In genomic region chr12:52877242-52877641, GRCh38 we compare ENCODE assay signal across 15 cellular contexts. TPM values are rescaled to one million over a fixed set of nuclear protein-coding genes. Genes with fewer than 3 reads are reported as not detected.
DNase-seq lines count a peak whose midpoint lies in the region; ATAC-seq, FAIRE-seq and TF ChIP-seq lines count a peak whose summit lies in the region.
"Had no signal": no experiment of that assay in that cellular context is flagged by ENCODE, and none has a peak within 500 bp of the region (broad histone marks: within the 10 kb centered on the region; RNA-seq: fewer than 3 reads in every experiment).

No MANE protein-coding gene starts in this region.

- no peak overlapping the region for H2BK15ac ChIP-seq in mesenchymal stem cell (ENCODE audit: low read depth, poor library complexity, severe bottlenecking)

- TF ChIP-seq EP300 in K562 (IDR thresholded peaks at IDR 0.05; ENCODE audit: low read length), result no peak

- H3K9me3 ChIP-seq in mammary epithelial cell (replicated peaks; ENCODE audit: insufficient read depth, low read length), result no peaks in the 10 kb centered on the region
- H3K9me3 ChIP-seq in K562 (replicated peaks; ENCODE audit: control insufficient read depth, insufficient read depth, low read depth, low read length), result no peaks in the 10 kb centered on the region
- H3K9me3 ChIP-seq in mesenchymal stem cell (ENCODE audit: control insufficient read depth, low read length), result no peaks in the 10 kb centered on the region
- H3K9me3 ChIP-seq: SJSA1 had no signal

- H3K27me3 Mint-ChIP-seq in MCF 10A (ENCODE audit: insufficient read depth, unreplicated experiment), result no peaks in the 10 kb centered on the region

- peak overlapping the region; percentile 18 for H4K91ac ChIP-seq in mesenchymal stem cell (ENCODE audit: low read length)

- H3K4me2 ChIP-seq in mammary epithelial cell (ENCODE audit: insufficient read depth, low read depth, low read length), result no peak overlapping the region
- no peak overlapping the region for H3K4me2 ChIP-seq in K562 (ENCODE audit: insufficient read depth, low read length)
- H3K4me2 ChIP-seq in mesenchymal stem cell (ENCODE audit: low read length, poor library complexity, severe bottlenecking), result no peak overlapping the region

- H2AFZ ChIP-seq in mammary epithelial cell (ENCODE audit: low read depth, low read length) (no peak overlapping the region), K562 (ENCODE audit: low read depth, low read length) (peak overlapping the region; percentile 94), mesenchymal stem cell (ENCODE audit: low read depth, low read length) (no peak overlapping the region)

- no peak overlapping the region for H2BK12ac ChIP-seq in mesenchymal stem cell (ENCODE audit: low read length in 2 of 2)

- H2BK120ac ChIP-seq in mesenchymal stem cell (ENCODE audit: low read depth, low read length), result no peak overlapping the region

- peak overlapping the region; percentile 1 for H3K27ac Mint-ChIP-seq in MCF 10A (ENCODE audit: low read depth, unreplicated experiment)
- H3K27ac Mint-ChIP-seq: GM23338, HFFc6 had no signal

- H3K14ac ChIP-seq in mesenchymal stem cell (ENCODE audit: low read length in 2 of 2), result no peak overlapping the region

- BruUV-seq in MCF 10A (replicated peaks; lab: Mats Ljungman, UMichigan) (no TSS peak), mammary epithelial cell (replicated peaks; lab: Mats Ljungman, UMichigan) (no TSS peak), K562 (replicated peaks; lab: Mats Ljungman, UMichigan) (no TSS peak)

- H3K79me1 ChIP-seq in mesenchymal stem cell (replicated peaks; ENCODE audit: low read length, poor library complexity, severe bottlenecking), result no peaks in the 10 kb centered on the region

- no peaks in the 10 kb centered on the region for H3K79me2 ChIP-seq in mammary epithelial cell (ENCODE audit: insufficient read depth, low read length)
- H3K79me2 ChIP-seq in K562 (ENCODE audit: control insufficient read depth, insufficient read depth, low read length), result no peaks in the 10 kb centered on the region

- peaks cover 71% of the 10 kb centered on the region for H3K4me1 Mint-ChIP-seq in MCF 10A (ENCODE audit: insufficient read depth, unreplicated experiment)

- in situ Hi-C loops in mammary epithelial cell (cut with MboI; ENCODE audit: low sequenced_read_pairs in 2 of 2), result loop anchor here (5.0 to 10.0 kb wide), 8 partner anchors 295 to 735 kb away; partner anchors contain the start of gene KRT5 (in 1 of the 2)
- in situ Hi-C loops in K562 (cut with MboI), result loop anchor here (5.0 kb wide), 1 partner anchor 495 kb away; no protein-coding TSS in a partner anchor

- TF ChIP-seq POLR2A in K562 (conservative IDR thresholded peaks at IDR 0.05), result no peak

- H3K27ac ChIP-seq in mammary epithelial cell (ENCODE audit: insufficient read depth, low read depth, low read length) (no peak overlapping the region), K562 (ENCODE audit: extremely low read depth, low read depth, low read length) (no peak overlapping the region; the same call in 2 of the 3 replicates), mesenchymal stem cell (ENCODE audit: low read length, poor library complexity, severe bottlenecking) (no peak overlapping the region), urinary bladder (ENCODE audit: low read depth) (peak overlapping the region; percentile 3)
- H3K27ac ChIP-seq: SJSA1 had no signal

- POLR2A ChIA-PET in MCF 10A (lab: Yijun Ruan, JAX), result interaction anchor here (0.8 to 17.0 kb wide), 11 partner anchors 10 to 738 kb away, joined by 3 to 675 read pairs (median 5); partner anchors contain the start of genes KRT5 and KRT6A
- POLR2A ChIA-PET in K562 (lab: Yijun Ruan, JAX), result interaction anchor here (0.6 to 1.4 kb wide), 4 partner anchors 74 to 502 kb away, joined by 3 to 7 read pairs (median 3); no protein-coding TSS in a partner anchor

- no peak overlapping the region for H3K23ac ChIP-seq in mesenchymal stem cell (ENCODE audit: low read length in 2 of 2)

- no peaks in the 10 kb centered on the region for H3K9me1 ChIP-seq in K562 (ENCODE audit: control insufficient read depth, insufficient read depth, low read length)

- peaks cover 6% of the 10 kb centered on the region for H3K36me3 Mint-ChIP-seq in MCF 10A (ENCODE audit: insufficient read depth, unreplicated experiment)

- no peak overlapping the region for H3K4ac ChIP-seq in mesenchymal stem cell (ENCODE audit: low read depth in 1 of 2, low read length in 2 of 2)

- DNase-seq in MCF 10A (ENCODE audit: unreplicated experiment) (no peak), mammary epithelial cell (no peak), K562 (ENCODE audit: extremely low read depth in 1 of 4, low spot score in 3 of 4) (no peak), mesenchymal stem cell (no peak), NOMO-1 treated with dmso at 0.1 percent for 144 hours (lab: John Stamatoyannopoulos, UW; ENCODE audit: unreplicated experiment) (no peak)
- no peak for DNase-seq in effector CD8-positive, alpha-beta T cell (lab: John Stamatoyannopoulos, UW)
- DNase-seq: Calu3, DND-41, GF-D8, HFFc6 had no signal

- H4K20me1 ChIP-seq in mammary epithelial cell (ENCODE audit: insufficient read depth, low read length) (no peaks in the 10 kb centered on the region), K562 (replicated peaks; ENCODE audit: control insufficient read depth, insufficient read depth, low read length) (no peaks in the 10 kb centered on the region)

- TF ChIP-seq CTCF in MCF 10A (IDR thresholded peaks at IDR 0.05; ENCODE audit: unreplicated experiment) (no peak), mammary epithelial cell (conservative IDR thresholded peaks at IDR 0.05 in 1 of 2, IDR thresholded peaks at IDR 0.05 in 1 of 2; ENCODE audit: extremely low read depth in 1 of 2, insufficient read depth in 1 of 2, low read depth in 1 of 2, low read length in 2 of 2) (no peak), K562 (IDR thresholded peaks at IDR 0.05 in 2 of 3, conservative IDR thresholded peaks at IDR 0.05 in 1 of 3; ENCODE audit: insufficient read depth in 2 of 3, low read depth in 1 of 3, low read length in 3 of 3) (no peak)

- H3K9me3 Mint-ChIP-seq in MCF 10A (ENCODE audit: unreplicated experiment), result no peaks in the 10 kb centered on the region
- H3K9me3 Mint-ChIP-seq: GM23338, HFFc6 had no signal

- no peak overlapping the region for H3K18ac ChIP-seq in mesenchymal stem cell (ENCODE audit: low read depth in 1 of 2, low read length in 2 of 2)

- no peak overlapping the region for H2AK5ac ChIP-seq in mesenchymal stem cell (ENCODE audit: low read length, severe bottlenecking)

- intact Hi-C loops in MCF 10A (cut with micrococcal nuclease), result loop anchor here (10.0 kb wide), 1 partner anchor 662 kb away; no protein-coding TSS in a partner anchor
- intact Hi-C loops in mammary epithelial cell (cut with micrococcal nuclease), result loop anchor here (5.0 to 10.0 kb wide), 2 partner anchors 205 to 662 kb away; no protein-coding TSS in a partner anchor
- intact Hi-C loops in K562 (cut with micrococcal nuclease), result loop anchor here (10.0 kb wide), 1 partner anchor 182 kb away; no protein-coding TSS in a partner anchor

- H2BK5ac ChIP-seq in mesenchymal stem cell (ENCODE audit: low read depth, low read length, poor library complexity, severe bottlenecking), result no peak overlapping the region

- CTCF ChIA-PET in MCF 10A (lab: Yijun Ruan, JAX) (interaction anchor here (0.7 to 24.3 kb wide), 17 partner anchors 8 to 739 kb away, joined by 3 to 747 read pairs (median 22); partner anchors contain the start of genes KRT5 and KRT85), mammary epithelial cell (lab: Charles Lee; ENCODE audit: low non-redundant PET) (no interaction called here), K562 (lab: Yijun Ruan, JAX; ENCODE audit: low intra/inter-chr PET ratio) (interaction anchor here (0.5 kb wide), 1 partner anchor 9 kb away, joined by 7 read pairs; no protein-coding TSS in a partner anchor)

- H3K9ac ChIP-seq in mammary epithelial cell (ENCODE audit: insufficient read depth, low read length), result no peak overlapping the region
- H3K9ac ChIP-seq in K562 (ENCODE audit: insufficient read depth in 1 of 2, low read depth in 2 of 2, low read length in 2 of 2), result peak overlapping the region in 1 of 2 experiments; percentile 79; a peak in 1 of 4 replicates
- H3K9ac ChIP-seq in mesenchymal stem cell (ENCODE audit: low read length), result no peak overlapping the region

- FAIRE-seq in K562 (lab: Jason Lieb, UNC), result no peak
- FAIRE-seq: A204.1 had no signal

- H3K27me3 ChIP-seq in mammary epithelial cell (ENCODE audit: insufficient read depth, low read length) (no peaks in the 10 kb centered on the region), K562 (ENCODE audit: control insufficient read depth in 2 of 2, insufficient read depth in 2 of 2, low read length in 2 of 2) (no peaks in the 10 kb centered on the region), mesenchymal stem cell (ENCODE audit: control insufficient read depth in 1 of 2, insufficient read depth in 1 of 2, low read length in 2 of 2) (peaks cover 0 to 2% of the 10 kb centered on the region in 2 experiments)
- H3K27me3 ChIP-seq: SJSA1 had no signal

- peak overlapping the region; percentile 28 for H3K4me3 Mint-ChIP-seq in MCF 10A (ENCODE audit: unreplicated experiment)
- H3K4me3 Mint-ChIP-seq: GM23338, HFFc6 had no signal

- 32% methylated on average over 3 of the region's 3 CpGs for WGBS in mammary epithelial cell (ENCODE audit: low coverage, missing lambda C conversion rate)
- 29% methylated on average over 3 of the region's 3 CpGs for WGBS in K562 (ENCODE audit: insufficient coverage, low coverage, missing lambda C conversion rate)
- WGBS in mesenchymal stem cell, result 77% methylated on average over 3 of the region's 3 CpGs
- WGBS in urinary bladder, result 75% methylated on average over 3 of the region's 3 CpGs

- H4K8ac ChIP-seq in mesenchymal stem cell (ENCODE audit: low read length), result no peak overlapping the region

- dilution Hi-C loops in mammary epithelial cell (cut with HindIII; ENCODE audit: low sequenced_read_pairs), result no loop called here

- H3K36me3 ChIP-seq in mammary epithelial cell (ENCODE audit: insufficient read depth, low read length) (no peaks in the 10 kb centered on the region), K562 (ENCODE audit: control insufficient read depth, insufficient read depth, low read length) (no peaks in the 10 kb centered on the region), mesenchymal stem cell (ENCODE audit: control insufficient read depth in 1 of 2, insufficient read depth in 2 of 2, low read depth in 1 of 2, low read length in 2 of 2) (no peaks in the 10 kb centered on the region), urinary bladder (ENCODE audit: insufficient read depth) (no peaks in the 10 kb centered on the region)
- H3K36me3 ChIP-seq: SJSA1 had no signal

- no peak for TF ChIP-seq RAD21 in K562 (CRISPR knock-in tag; conservative IDR thresholded peaks at IDR 0.05 in 1 of 2, IDR thresholded peaks at IDR 0.05 in 1 of 2)

- H3K4me1 ChIP-seq in mammary epithelial cell (ENCODE audit: insufficient read depth, low read length) (peaks cover 65% of the 10 kb centered on the region), K562 (replicated peaks in 1 of 2; ENCODE audit: control insufficient read depth in 2 of 2, insufficient read depth in 2 of 2, low read length in 2 of 2) (peaks cover 47 to 56% of the 10 kb centered on the region in 2 experiments), mesenchymal stem cell (ENCODE audit: control insufficient read depth, insufficient read depth, low read depth, low read length) (peaks cover 30% of the 10 kb centered on the region), urinary bladder (ENCODE audit: insufficient read depth) (no peaks in the 10 kb centered on the region)

- H3K4me3 ChIP-seq in mammary epithelial cell (replicated peaks in 1 of 3; ENCODE audit: insufficient read depth in 1 of 3, low read depth in 2 of 3, low read length in 3 of 3) (no peak overlapping the region), K562 (no peak overlapping the region), mesenchymal stem cell (ENCODE audit: insufficient read depth in 1 of 2, low read depth in 1 of 2, low read length in 2 of 2) (no peak overlapping the region), urinary bladder (ENCODE audit: low read depth, low read length) (no peak overlapping the region)
- H3K4me3 ChIP-seq: GM23338, SJSA1 had no signal

- no peak for ATAC-seq in K562
- no peak for ATAC-seq in GM21723 (IDR thresholded peaks at IDR 0.05; ENCODE audit: unreplicated experiment)

RNA-seq across cellular contexts. Expression of gene KRT8, which starts 27.6 kb away (rescaled TPM):
- total RNA-seq in MCF 10A (2022), result 179 and 230 TPM in 2 replicates
- total RNA-seq in mammary epithelial cell, result 100 to 1,000 TPM in 1 of 2 donors, 10 to 100 TPM in 1; 97.0 to 397 TPM
- 391 TPM for polyA plus RNA-seq in mammary epithelial cell
- 365 TPM for polyA minus RNA-seq in mammary epithelial cell
- total RNA-seq in K562 (2011; cell fraction: chromatin; rRNA removed; ENCODE audit: low replicate concordance), result 132 and 303 TPM in 2 replicates
- total RNA-seq in K562 (2011; cell fraction: nucleolus; rRNA removed), result 225 and 301 TPM in 2 replicates
- 196 and 242 TPM in 2 replicates for total RNA-seq in K562 (2011; cell fraction: nucleoplasm; rRNA removed)
- total RNA-seq in K562 (2014; rRNA removed), result 262 and 326 TPM in 2 replicates
- 157 and 159 TPM in 2 replicates for total RNA-seq in K562 (2014; rRNA removed; fragmentation: Illumina TruSeq; extraction: Trizol)
- 193 and 197 TPM in 2 replicates for total RNA-seq in K562 (2015; rRNA removed; fragmentation: Illumina TruSeq; extraction: Trizol)
- 364 and 392 TPM in 2 replicates for total RNA-seq in K562 (2021)
- 616 and 661 TPM in 2 replicates for polyA plus RNA-seq in K562 (2011; rRNA removed)
- polyA plus RNA-seq in K562 (2011; cell fraction: cytosol; rRNA removed), result 730 and 1,428 TPM in 2 replicates
- 253 and 293 TPM in 2 replicates for polyA plus RNA-seq in K562 (2011; cell fraction: nucleus; rRNA removed)
- 420 and 432 TPM in 2 replicates for polyA plus RNA-seq in K562 (2012)
- polyA plus RNA-seq in K562 (2014; fragmentation: Illumina TruSeq; extraction: Trizol), result 260 and 315 TPM in 2 replicates
- polyA plus RNA-seq in K562 (2014; fragmentation: Nextera tagmentation; extraction: Ambion mirVana), result 10 to 100 TPM; 41.5 to 49.8 TPM
- 388 and 435 TPM in 2 replicates for polyA plus RNA-seq in K562 (2014; rRNA removed)
- polyA minus RNA-seq in K562 (2011; rRNA and poly(A)+ RNA removed), result 930 and 1,077 TPM in 2 replicates
- polyA minus RNA-seq in K562 (2011; cell fraction: cytosol; rRNA and poly(A)+ RNA removed), result 578 and 629 TPM in 2 replicates
- 134 and 183 TPM in 2 replicates for polyA minus RNA-seq in K562 (2011; cell fraction: nucleus; rRNA and poly(A)+ RNA removed)
- polyA plus RNA-seq in mesenchymal stem cell (2013, experiment 1 of 2), result 1,135 TPM
- polyA plus RNA-seq in mesenchymal stem cell (2013, experiment 2 of 2), result 1,108 TPM
- 96.2 TPM for total RNA-seq in urinary bladder
- 202 TPM for polyA plus RNA-seq in urinary bladder

RNA-seq across cellular contexts. Expression of gene KRT78, which starts 28.4 kb away (rescaled TPM):
- total RNA-seq in MCF 10A (2022), result not detected in 2 replicates
- not detected for total RNA-seq in mammary epithelial cell
- not detected for polyA plus RNA-seq in mammary epithelial cell
- polyA minus RNA-seq in mammary epithelial cell, result not detected
- total RNA-seq in K562 (2011; cell fraction: chromatin; rRNA removed; ENCODE audit: low replicate concordance), result not detected in 2 replicates
- total RNA-seq in K562 (2011; cell fraction: nucleolus; rRNA removed), result not detected in 2 replicates
- not detected in 2 replicates for total RNA-seq in K562 (2011; cell fraction: nucleoplasm; rRNA removed)
- total RNA-seq in K562 (2014; rRNA removed), result not detected in 2 replicates
- total RNA-seq in K562 (2014; rRNA removed; fragmentation: Illumina TruSeq; extraction: Trizol), result not detected in 2 replicates
- not detected in 2 replicates for total RNA-seq in K562 (2015; rRNA removed; fragmentation: Illumina TruSeq; extraction: Trizol)
- total RNA-seq in K562 (2021), result not detected in 2 replicates
- 0.08 TPM in 1 of 2 replicates, not detected in the other for polyA plus RNA-seq in K562 (2011; rRNA removed)
- polyA plus RNA-seq in K562 (2011; cell fraction: cytosol; rRNA removed), result not detected in 2 replicates
- not detected in 2 replicates for polyA plus RNA-seq in K562 (2011; cell fraction: nucleus; rRNA removed)
- not detected in 2 replicates for polyA plus RNA-seq in K562 (2012)
- polyA plus RNA-seq in K562 (2014; fragmentation: Illumina TruSeq; extraction: Trizol), result not detected in 2 replicates
- not detected for polyA plus RNA-seq in K562 (2014; fragmentation: Nextera tagmentation; extraction: Ambion mirVana)
- polyA plus RNA-seq in K562 (2014; rRNA removed), result not detected in 2 replicates
- not detected in 2 replicates for polyA minus RNA-seq in K562 (2011; rRNA and poly(A)+ RNA removed)
- not detected in 2 replicates for polyA minus RNA-seq in K562 (2011; cell fraction: cytosol; rRNA and poly(A)+ RNA removed)
- not detected in 2 replicates for polyA minus RNA-seq in K562 (2011; cell fraction: nucleus; rRNA and poly(A)+ RNA removed)
- not detected for polyA plus RNA-seq in mesenchymal stem cell (2013, experiment 1 of 2)
- not detected for polyA plus RNA-seq in mesenchymal stem cell (2013, experiment 2 of 2)
- total RNA-seq in urinary bladder, result not detected
- not detected for polyA plus RNA-seq in urinary bladder
- total RNA-seq: GM23338 had no signal
- polyA plus RNA-seq: GM23338 had no signal

RNA-seq across cellular contexts. Expression of gene KRT79, which starts 43.1 kb away (rescaled TPM):
- not detected in 2 replicates for total RNA-seq in MCF 10A (2022)
- not detected for total RNA-seq in mammary epithelial cell
- polyA plus RNA-seq in mammary epithelial cell, result not detected
- not detected for polyA minus RNA-seq in mammary epithelial cell
- 1.7 and 5.7 TPM in 2 replicates for total RNA-seq in K562 (2011; cell fraction: chromatin; rRNA removed; ENCODE audit: low replicate concordance)
- total RNA-seq in K562 (2011; cell fraction: nucleolus; rRNA removed), result 2.2 and 3.8 TPM in 2 replicates
- 1.9 TPM in 2 replicates for total RNA-seq in K562 (2011; cell fraction: nucleoplasm; rRNA removed)
- 0.08 and 0.32 TPM in 2 replicates for total RNA-seq in K562 (2014; rRNA removed)
- total RNA-seq in K562 (2014; rRNA removed; fragmentation: Illumina TruSeq; extraction: Trizol), result 0.07 TPM in 1 of 2 replicates, not detected in the other
- total RNA-seq in K562 (2015; rRNA removed; fragmentation: Illumina TruSeq; extraction: Trizol), result not detected in 2 replicates
- total RNA-seq in K562 (2021), result 0.09 and 0.27 TPM in 2 replicates
- 0.81 and 2.3 TPM in 2 replicates for polyA plus RNA-seq in K562 (2011; rRNA removed)
- polyA plus RNA-seq in K562 (2011; cell fraction: cytosol; rRNA removed), result 0.59 and 2.4 TPM in 2 replicates
- polyA plus RNA-seq in K562 (2011; cell fraction: nucleus; rRNA removed), result 5.8 and 21.4 TPM in 2 replicates
- 0.71 and 2.0 TPM in 2 replicates for polyA plus RNA-seq in K562 (2012)
- polyA plus RNA-seq in K562 (2014; fragmentation: Illumina TruSeq; extraction: Trizol), result 0.14 TPM in 1 of 2 replicates, not detected in the other
- under 1 TPM; 0.03 to 0.08 TPM for polyA plus RNA-seq in K562 (2014; fragmentation: Nextera tagmentation; extraction: Ambion mirVana)
- 0.22 and 0.23 TPM in 2 replicates for polyA plus RNA-seq in K562 (2014; rRNA removed)
- polyA minus RNA-seq in K562 (2011; rRNA and poly(A)+ RNA removed), result 0.48 and 1.0 TPM in 2 replicates
- polyA minus RNA-seq in K562 (2011; cell fraction: cytosol; rRNA and poly(A)+ RNA removed), result 0.95 TPM in 1 of 2 replicates, not detected in the other
- 0.22 and 1.2 TPM in 2 replicates for polyA minus RNA-seq in K562 (2011; cell fraction: nucleus; rRNA and poly(A)+ RNA removed)
- polyA plus RNA-seq in mesenchymal stem cell (2013, experiment 1 of 2), result not detected
- polyA plus RNA-seq in mesenchymal stem cell (2013, experiment 2 of 2), result 0.03 TPM
- total RNA-seq in urinary bladder, result not detected
- polyA plus RNA-seq in urinary bladder, result not detected
- total RNA-seq: Calu3, HFFc6 had no signal
- polyA plus RNA-seq: GM23338 had no signal
